ENCODE assay signal across 6 cellular contexts in the genomic region with DNA sequence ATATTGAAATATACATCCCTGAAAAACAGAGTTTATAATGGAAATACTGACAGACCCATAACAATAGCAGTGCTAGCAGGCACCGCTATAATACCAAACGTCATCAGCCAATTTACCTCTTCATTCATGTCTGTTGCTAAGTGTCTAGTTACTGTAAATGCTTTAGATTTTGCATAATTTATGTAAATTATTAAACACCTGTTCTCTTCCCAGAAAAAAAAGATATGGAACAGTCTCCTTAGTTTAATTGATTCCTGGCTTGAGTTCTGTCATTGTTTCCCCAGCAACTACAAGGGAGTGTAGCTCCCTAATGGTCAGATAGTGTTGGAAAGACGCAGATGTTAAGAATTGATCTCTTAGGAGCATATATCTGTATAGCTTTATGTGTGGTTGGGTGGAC.
"Had no signal": no experiment of that assay in that cellular context is flagged by ENCODE, and none has a peak within 500 bp of the region (broad histone marks: within the 10 kb centered on the region; RNA-seq: fewer than 3 reads in every experiment).

No MANE protein-coding gene starts in this region.

- H2AFZ ChIP-seq: GM23248 had no signal

- DNase-seq: GM23248, GOT3, H7, HFFc6 had no signal

- H3K4me3 ChIP-seq: GM23248, HAP-1 had no signal

- H3K27ac ChIP-seq: GM23248, HL-60 had no signal

- H3K9ac ChIP-seq: GM23248 had no signal

- H3K36me3 ChIP-seq: HAP-1 had no signal
